Comparison of ENCODE assay signal across 1 cellular context in the genomic region with DNA sequence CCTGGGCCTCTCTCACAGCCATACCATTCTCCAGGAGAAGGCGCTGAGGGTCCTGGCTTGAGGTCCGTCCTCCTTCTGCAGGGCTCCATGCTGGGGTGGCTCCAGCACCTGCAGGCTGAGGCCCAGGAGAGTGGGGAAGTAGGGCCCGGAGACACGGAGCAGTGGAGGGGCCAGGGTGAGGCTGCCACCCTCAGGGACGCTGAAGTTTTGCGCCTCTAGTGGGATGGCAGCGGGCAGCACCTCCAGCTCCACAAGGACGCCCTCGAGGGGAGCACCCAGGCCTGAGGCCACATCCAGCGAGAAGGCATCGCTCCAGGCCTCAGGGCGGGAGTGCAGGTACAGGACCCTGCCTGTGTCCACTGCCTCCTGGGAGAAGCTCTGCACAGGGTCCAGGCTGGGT.
TF ChIP-seq lines count a peak whose summit lies in the region.

No MANE protein-coding gene starts in this region.

TF ChIP-seq in HepG2, 621 proteins besides CTCF, POLR2A, EP300 and RAD21:
- TF ChIP-seq HNRNPL (IDR thresholded peaks at IDR 0.05; ENCODE audit: low read depth, low read length) (0 out of 2 replicates have a peak, but pooled peaks have one; percentile 32), ZNF687 (CRISPR knock-in tag; IDR thresholded peaks at IDR 0.05) (peak; percentile 22), BRCA1 (CRISPR knock-in tag; IDR thresholded peaks at IDR 0.05) (no peak), XRCC5 (optimal IDR thresholded peaks at IDR 0.05; ENCODE audit: low read length) (no peak), ZNF891 (CRISPR knock-in tag; IDR thresholded peaks at IDR 0.05) (0 out of 2 replicates have a peak, but pooled peaks have one; percentile 23), ZFY (CRISPR knock-in tag; IDR thresholded peaks at IDR 0.05) (peak; percentile 6; the same call in 1 of the 2 replicates), ZNF574 (CRISPR knock-in tag; IDR thresholded peaks at IDR 0.05) (peak; percentile 38; the same call in 1 of the 2 replicates)
